In genomic region chr2:233384811-233385488, GRCh38 we compare ENCODE assay signal across 8 cellular contexts. TPM values are rescaled to one million over a fixed set of nuclear protein-coding genes. Genes with fewer than 3 reads are reported as not detected.
DNase-seq lines count a peak whose midpoint lies in the region; ATAC-seq and TF ChIP-seq lines count a peak whose summit lies in the region.

No MANE protein-coding gene starts in this region.

- TF ChIP-seq CTCF in RWPE1 (conservative IDR thresholded peaks at IDR 0.05; ENCODE audit: low read depth): no peak
- TF ChIP-seq CTCF in colonic mucosa (IDR thresholded peaks at IDR 0.05): no peak

- H3K36me3 Mint-ChIP-seq in CD4-positive, alpha-beta memory T cell: peaks cover 8 to 24% of the 10 kb centered on the region in 2 donors

- no peaks in the 10 kb centered on the region for H3K27me3 Mint-ChIP-seq in CD4-positive, alpha-beta memory T cell

- no peaks in the 10 kb centered on the region for H3K9me3 ChIP-seq in CD4-positive, alpha-beta memory T cell (ENCODE audit: control insufficient read depth in 1 of 2, low read length in 2 of 2)
- no peaks in the 10 kb centered on the region for H3K9me3 ChIP-seq in mucosa of rectum (ENCODE audit: control insufficient read depth in 2 of 2, low read length in 2 of 2)
- H3K9me3 ChIP-seq in colonic mucosa: no peaks in the 10 kb centered on the region

- H3K27me3 ChIP-seq in CD4-positive, alpha-beta memory T cell (ENCODE audit: insufficient read depth, low read length): no peaks in the 10 kb centered on the region
- H3K27me3 ChIP-seq in mucosa of rectum (ENCODE audit: control insufficient read depth in 2 of 2, insufficient read depth in 2 of 2, low read length in 2 of 2) (no peaks in the 10 kb centered on the region), colonic mucosa (no peaks in the 10 kb centered on the region)

- H3K9ac ChIP-seq in mucosa of rectum (ENCODE audit: low read depth in 1 of 2, low read length in 2 of 2) (peak overlapping the region in 1 of 2 donors; percentile 52), colonic mucosa (ENCODE audit: low read depth in 2 of 2, low read length in 2 of 2) (no peak overlapping the region)

- H3K4me3 ChIP-seq in CD4-positive, alpha-beta memory T cell (ENCODE audit: low read length in 2 of 2): no peak overlapping the region
- H3K4me3 ChIP-seq in mucosa of rectum (ENCODE audit: low read length in 2 of 2) (no peak overlapping the region), colonic mucosa (no peak overlapping the region)

- intact Hi-C loops in CD4-positive, alpha-beta memory T cell (cut with micrococcal nuclease): no loop called here
- intact Hi-C loops in colonic mucosa (cut with DNase I): no loop called here

- POLR2A ChIA-PET in CD4-positive, alpha-beta memory T cell (lab: Charles Lee; ENCODE audit: partially characterized antibody): interaction anchor here (1.3 kb wide), 1 partner anchor 12 kb away, joined by 5 read pairs; no protein-coding TSS in a partner anchor
- POLR2A ChIA-PET in RWPE1 (lab: Yijun Ruan, JAX; ENCODE audit: low non-redundant PET): no interaction called here

- no peak for DNase-seq in CD4-positive, alpha-beta memory T cell
- DNase-seq in RWPE1 (ENCODE audit: low spot score) (peak; percentile 50), NCI-H748 (lab: John Stamatoyannopoulos, UW; ENCODE audit: unreplicated experiment) (no peak), KBM-7 (no peak), colonic mucosa (no peak)
- DNase-seq in effector CD4-positive, alpha-beta T cell: no peak

- CTCF ChIA-PET in CD4-positive, alpha-beta memory T cell (lab: Charles Lee; ENCODE audit: partially characterized antibody): interaction anchor here (0.7 to 1.5 kb wide), 3 partner anchors 10 to 58 kb away, joined by 3 to 4 read pairs (median 3); partner anchors contain the start of gene DGKD
- CTCF ChIA-PET in RWPE1 (lab: Yijun Ruan, JAX): interaction anchor here (0.6 to 0.8 kb wide), 5 partner anchors 11 to 679 kb away, joined by 3 to 8 read pairs (median 4); partner anchors contain the start of gene DGKD

- peaks cover 3% of the 10 kb centered on the region for H3K36me3 ChIP-seq in CD4-positive, alpha-beta memory T cell (ENCODE audit: insufficient read depth, low read length)
- H3K36me3 ChIP-seq in mucosa of rectum (ENCODE audit: control insufficient read depth in 2 of 2, insufficient read depth in 2 of 2, low read length in 2 of 2): peaks cover 3 to 8% of the 10 kb centered on the region in 2 donors
- H3K36me3 ChIP-seq in colonic mucosa: no peaks in the 10 kb centered on the region

- peak; percentile 1 for ATAC-seq in GM21619 (IDR thresholded peaks at IDR 0.05; ENCODE audit: unreplicated experiment)

- H3K4me3 Mint-ChIP-seq in CD4-positive, alpha-beta memory T cell: peak overlapping the region in 6 of 8 donors; percentile 14 to 55 (median 44)

- in situ Hi-C loops in KBM-7 (cut with MboI; ENCODE audit: low pct_unique_long_range_greater_than_20kb, low sequenced_read_pairs): no loop called here

- H3K4me1 Mint-ChIP-seq in CD4-positive, alpha-beta memory T cell: peaks cover 48 to 66% (median 57%) of the 10 kb centered on the region in 4 donors

- H3K27ac Mint-ChIP-seq in CD4-positive, alpha-beta memory T cell: peak overlapping the region; percentile 64 to 92 (median 77)

- peaks cover 32% of the 10 kb centered on the region for H3K4me1 ChIP-seq in CD4-positive, alpha-beta memory T cell (ENCODE audit: insufficient read depth, low read length)
- H3K4me1 ChIP-seq in mucosa of rectum (ENCODE audit: control insufficient read depth in 2 of 2, insufficient read depth in 2 of 2, low read length in 2 of 2) (peaks cover 8 to 12% of the 10 kb centered on the region in 2 donors), colonic mucosa (no peaks in the 10 kb centered on the region)

- no peak overlapping the region for H3K27ac ChIP-seq in CD4-positive, alpha-beta memory T cell (ENCODE audit: low read depth, low read length)
- H3K27ac ChIP-seq in RWPE1 (peak overlapping the region; percentile 58), mucosa of rectum (ENCODE audit: low read depth in 2 of 2, low read length in 2 of 2) (peak overlapping the region; percentile 27 to 74), colonic mucosa (no peak overlapping the region)

- H3K9me3 Mint-ChIP-seq in CD4-positive, alpha-beta memory T cell: no peaks in the 10 kb centered on the region

RNA-seq across cellular contexts. Expression of gene DGKD, which starts 30.7 kb away (rescaled TPM):
- 100 to 1,000 TPM; 129 to 136 TPM for total RNA-seq in CD4-positive, alpha-beta memory T cell
- polyA plus RNA-seq in CD4-positive, alpha-beta memory T cell: 10 to 100 TPM in 1 of 2 donors, 1 to 10 TPM in 1; 8.9 to 28.1 TPM
- 10 to 100 TPM; 64.4 to 94.6 TPM for total RNA-seq in colonic mucosa

Comparison
In these comparisons a context has a peak if more than half of its experiments do, and no peak if none do; other contexts are left out.
1. H3K27ac ChIP-seq: peak in RWPE1 (single experiment) and mucosa of rectum (2 of 2); none in CD4-positive, alpha-beta memory T cell (single experiment) and colonic mucosa (single experiment).